In the genomic region with DNA sequence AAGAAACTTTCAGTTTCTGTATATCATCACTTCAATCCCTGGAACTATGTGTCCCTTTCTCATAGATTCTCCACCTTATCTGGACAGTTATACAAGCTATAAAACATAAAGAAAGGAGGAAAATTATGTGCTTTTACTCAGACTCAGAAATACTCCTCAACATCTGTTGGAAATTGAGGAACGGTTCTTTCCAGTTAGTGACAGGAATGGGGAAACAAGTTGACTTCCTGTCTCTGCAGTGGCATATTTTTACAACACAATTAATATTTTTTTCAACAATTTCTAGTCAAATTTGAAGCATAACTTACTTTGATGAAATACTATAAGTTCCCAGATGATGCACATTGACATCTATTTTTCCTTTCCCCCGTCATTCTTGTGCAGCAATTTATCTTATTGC, we compare ENCODE assay signal across 11 cellular contexts.
"Had no signal": no experiment of that assay in that cellular context is flagged by ENCODE, and none has a peak within 500 bp of the region (broad histone marks: within the 10 kb centered on the region; RNA-seq: fewer than 3 reads in every experiment).

No MANE protein-coding gene starts in this region.

- ATAC-seq: activated T-cell treated with anti-CD3 and anti-CD28 coated beads, Interleukin-2, amount 50 U/mL, for 72 hours; stimulated activated naive CD8-positive, alpha-beta T cell treated with anti-CD3 and anti-CD28 coated beads, Interleukin-15, amount 100 ng/mL, for 72 hours had no signal

- H3K4me3 Mint-ChIP-seq: activated CD4-positive, alpha-beta memory T cell treated with anti-CD3 and anti-CD28 coated beads for 36 hours; activated T-cell treated with anti-CD3 and anti-CD28 coated beads, Interleukin-2, amount 50 U/mL, for 72 hours; neural progenitor cell; stimulated activated naive CD8-positive, alpha-beta T cell treated with anti-CD3 and anti-CD28 coated beads, Interleukin-15, amount 100 ng/mL, for 72 hours had no signal

- H3K9me3 Mint-ChIP-seq: activated T-cell treated with anti-CD3 and anti-CD28 coated beads, Interleukin-2, amount 50 U/mL, for 72 hours; stimulated activated naive CD8-positive, alpha-beta T cell treated with anti-CD3 and anti-CD28 coated beads, Interleukin-15, amount 100 ng/mL, for 72 hours had no signal

- H3K4me3 ChIP-seq: cardiac muscle cell, hepatocyte, neural progenitor cell, testis had no signal

- H3K4me1 ChIP-seq: neural progenitor cell, testis had no signal

- H3K27me3 Mint-ChIP-seq: activated CD4-positive, alpha-beta memory T cell treated with anti-CD3 and anti-CD28 coated beads for 36 hours; stimulated activated naive CD8-positive, alpha-beta T cell treated with anti-CD3 and anti-CD28 coated beads, Interleukin-15, amount 100 ng/mL, for 72 hours had no signal

- H3K27me3 ChIP-seq: cardiac muscle cell, hepatocyte, neural progenitor cell, testis had no signal

- H3K27ac Mint-ChIP-seq: activated CD4-positive, alpha-beta memory T cell treated with anti-CD3 and anti-CD28 coated beads for 36 hours; activated T-cell treated with anti-CD3 and anti-CD28 coated beads, Interleukin-2, amount 50 U/mL, for 72 hours; neural progenitor cell; stimulated activated naive CD8-positive, alpha-beta T cell treated with anti-CD3 and anti-CD28 coated beads, Interleukin-15, amount 100 ng/mL, for 72 hours had no signal

- H3K9me3 ChIP-seq: testis had no signal

- H3K27ac ChIP-seq: cardiac muscle cell, hepatocyte, neural progenitor cell, testis had no signal

- H3K4me1 Mint-ChIP-seq: neural progenitor cell had no signal

- DNase-seq: activated CD4-positive, alpha-beta memory T cell treated with anti-CD3 and anti-CD28 coated beads for 36 hours; activated CD4-positive, CD25-positive, alpha-beta regulatory T cell treated with anti-CD3 and anti-CD28 coated beads, Interleukin-2, amount 50 U/mL, for 72 hours; activated CD8-positive, alpha-beta memory T cell treated with anti-CD3 and anti-CD28 coated beads, Interleukin-2, amount 50 U/mL, for 4 hours; activated T-cell treated with anti-CD3 and anti-CD28 coated beads, Interleukin-2, amount 50 U/mL, for 72 hours; retina; stimulated activated CD4-positive, alpha-beta T cell treated with anti-CD3 and anti-CD28 coated beads, Interleukin-4, amount 100 ng/mL, for 4 hours; stimulated activated naive CD8-positive, alpha-beta T cell treated with anti-CD3 and anti-CD28 coated beads, Interleukin-15, amount 100 ng/mL, for 72 hours; testis had no signal
